Comparison of ENCODE assay signal across 1 cellular context in the genomic region with DNA sequence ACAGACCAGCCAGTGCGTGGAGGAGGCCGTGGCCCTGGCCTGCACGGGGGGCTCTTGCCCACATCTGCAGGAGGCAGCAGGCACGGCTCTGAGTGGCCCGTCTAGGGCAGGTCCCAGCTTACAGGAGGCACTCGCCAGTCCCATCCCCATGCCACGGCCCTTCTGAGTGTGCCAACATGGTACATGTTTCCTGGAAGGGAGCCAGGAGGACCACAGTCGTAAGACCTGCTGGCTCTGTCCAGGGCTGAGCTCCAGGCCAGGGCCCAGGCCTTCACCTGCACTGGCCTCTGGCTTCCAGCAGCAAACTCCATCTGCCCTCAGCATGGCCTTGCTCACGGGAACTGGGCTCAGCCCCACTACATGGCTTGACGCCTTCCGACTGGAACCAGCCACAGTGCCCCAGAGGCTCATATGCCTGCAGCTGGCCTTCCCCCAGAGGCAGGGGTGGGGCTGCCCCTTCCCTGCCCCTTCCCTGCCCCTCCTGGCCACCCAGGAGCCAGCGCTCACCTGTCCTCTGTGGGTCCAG.
TF ChIP-seq lines count a peak whose summit lies in the region.

No MANE protein-coding gene starts in this region.

TF ChIP-seq in HepG2, 621 proteins besides CTCF, POLR2A, EP300 and RAD21:
- TF ChIP-seq, protein P1, sequence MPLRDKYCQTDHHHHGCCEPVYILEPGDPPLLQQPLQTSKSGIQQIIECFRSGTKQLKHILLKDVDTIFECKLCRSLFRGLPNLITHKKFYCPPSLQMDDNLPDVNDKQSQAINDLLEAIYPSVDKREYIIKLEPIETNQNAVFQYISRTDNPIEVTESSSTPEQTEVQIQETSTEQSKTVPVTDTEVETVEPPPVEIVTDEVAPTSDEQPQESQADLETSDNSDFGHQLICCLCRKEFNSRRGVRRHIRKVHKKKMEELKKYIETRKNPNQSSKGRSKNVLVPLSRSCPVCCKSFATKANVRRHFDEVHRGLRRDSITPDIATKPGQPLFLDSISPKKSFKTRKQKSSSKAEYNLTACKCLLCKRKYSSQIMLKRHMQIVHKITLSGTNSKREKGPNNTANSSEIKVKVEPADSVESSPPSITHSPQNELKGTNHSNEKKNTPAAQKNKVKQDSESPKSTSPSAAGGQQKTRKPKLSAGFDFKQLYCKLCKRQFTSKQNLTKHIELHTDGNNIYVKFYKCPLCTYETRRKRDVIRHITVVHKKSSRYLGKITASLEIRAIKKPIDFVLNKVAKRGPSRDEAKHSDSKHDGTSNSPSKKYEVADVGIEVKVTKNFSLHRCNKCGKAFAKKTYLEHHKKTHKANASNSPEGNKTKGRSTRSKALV (CRISPR knock-in tag; IDR thresholded peaks at IDR 0.05) = no peak
- TF ChIP-seq ZFP37 (CRISPR knock-in tag; IDR thresholded peaks at IDR 0.05; ENCODE audit: borderline replicate concordance) (no peak), ZFX (CRISPR knock-in tag; IDR thresholded peaks at IDR 0.05; ENCODE audit: low read depth) (no peak), ZNF850 (CRISPR knock-in tag; conservative IDR thresholded peaks at IDR 0.05) (no peak), SMYD3 (CRISPR knock-in tag; IDR thresholded peaks at IDR 0.05) (no peak), ZNF121 (CRISPR knock-in tag; IDR thresholded peaks at IDR 0.05) (no peak)
- TF ChIP-seq, protein P2, sequence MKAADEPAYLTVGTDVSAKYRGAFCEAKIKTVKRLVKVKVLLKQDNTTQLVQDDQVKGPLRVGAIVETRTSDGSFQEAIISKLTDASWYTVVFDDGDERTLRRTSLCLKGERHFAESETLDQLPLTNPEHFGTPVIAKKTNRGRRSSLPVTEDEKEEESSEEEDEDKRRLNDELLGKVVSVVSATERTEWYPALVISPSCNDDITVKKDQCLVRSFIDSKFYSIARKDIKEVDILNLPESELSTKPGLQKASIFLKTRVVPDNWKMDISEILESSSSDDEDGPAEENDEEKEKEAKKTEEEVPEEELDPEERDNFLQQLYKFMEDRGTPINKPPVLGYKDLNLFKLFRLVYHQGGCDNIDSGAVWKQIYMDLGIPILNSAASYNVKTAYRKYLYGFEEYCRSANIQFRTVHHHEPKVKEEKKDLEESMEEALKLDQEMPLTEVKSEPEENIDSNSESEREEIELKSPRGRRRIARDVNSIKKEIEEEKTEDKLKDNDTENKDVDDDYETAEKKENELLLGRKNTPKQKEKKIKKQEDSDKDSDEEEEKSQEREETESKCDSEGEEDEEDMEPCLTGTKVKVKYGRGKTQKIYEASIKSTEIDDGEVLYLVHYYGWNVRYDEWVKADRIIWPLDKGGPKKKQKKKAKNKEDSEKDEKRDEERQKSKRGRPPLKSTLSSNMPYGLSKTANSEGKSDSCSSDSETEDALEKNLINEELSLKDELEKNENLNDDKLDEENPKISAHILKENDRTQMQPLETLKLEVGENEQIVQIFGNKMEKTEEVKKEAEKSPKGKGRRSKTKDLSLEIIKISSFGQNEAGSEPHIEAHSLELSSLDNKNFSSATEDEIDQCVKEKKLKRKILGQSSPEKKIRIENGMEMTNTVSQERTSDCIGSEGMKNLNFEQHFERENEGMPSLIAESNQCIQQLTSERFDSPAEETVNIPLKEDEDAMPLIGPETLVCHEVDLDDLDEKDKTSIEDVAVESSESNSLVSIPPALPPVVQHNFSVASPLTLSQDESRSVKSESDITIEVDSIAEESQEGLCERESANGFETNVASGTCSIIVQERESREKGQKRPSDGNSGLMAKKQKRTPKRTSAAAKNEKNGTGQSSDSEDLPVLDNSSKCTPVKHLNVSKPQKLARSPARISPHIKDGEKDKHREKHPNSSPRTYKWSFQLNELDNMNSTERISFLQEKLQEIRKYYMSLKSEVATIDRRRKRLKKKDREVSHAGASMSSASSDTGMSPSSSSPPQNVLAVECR (CRISPR knock-in tag; IDR thresholded peaks at IDR 0.05; ENCODE audit: borderline replicate concordance) = no peak
- TF ChIP-seq, protein P3, sequence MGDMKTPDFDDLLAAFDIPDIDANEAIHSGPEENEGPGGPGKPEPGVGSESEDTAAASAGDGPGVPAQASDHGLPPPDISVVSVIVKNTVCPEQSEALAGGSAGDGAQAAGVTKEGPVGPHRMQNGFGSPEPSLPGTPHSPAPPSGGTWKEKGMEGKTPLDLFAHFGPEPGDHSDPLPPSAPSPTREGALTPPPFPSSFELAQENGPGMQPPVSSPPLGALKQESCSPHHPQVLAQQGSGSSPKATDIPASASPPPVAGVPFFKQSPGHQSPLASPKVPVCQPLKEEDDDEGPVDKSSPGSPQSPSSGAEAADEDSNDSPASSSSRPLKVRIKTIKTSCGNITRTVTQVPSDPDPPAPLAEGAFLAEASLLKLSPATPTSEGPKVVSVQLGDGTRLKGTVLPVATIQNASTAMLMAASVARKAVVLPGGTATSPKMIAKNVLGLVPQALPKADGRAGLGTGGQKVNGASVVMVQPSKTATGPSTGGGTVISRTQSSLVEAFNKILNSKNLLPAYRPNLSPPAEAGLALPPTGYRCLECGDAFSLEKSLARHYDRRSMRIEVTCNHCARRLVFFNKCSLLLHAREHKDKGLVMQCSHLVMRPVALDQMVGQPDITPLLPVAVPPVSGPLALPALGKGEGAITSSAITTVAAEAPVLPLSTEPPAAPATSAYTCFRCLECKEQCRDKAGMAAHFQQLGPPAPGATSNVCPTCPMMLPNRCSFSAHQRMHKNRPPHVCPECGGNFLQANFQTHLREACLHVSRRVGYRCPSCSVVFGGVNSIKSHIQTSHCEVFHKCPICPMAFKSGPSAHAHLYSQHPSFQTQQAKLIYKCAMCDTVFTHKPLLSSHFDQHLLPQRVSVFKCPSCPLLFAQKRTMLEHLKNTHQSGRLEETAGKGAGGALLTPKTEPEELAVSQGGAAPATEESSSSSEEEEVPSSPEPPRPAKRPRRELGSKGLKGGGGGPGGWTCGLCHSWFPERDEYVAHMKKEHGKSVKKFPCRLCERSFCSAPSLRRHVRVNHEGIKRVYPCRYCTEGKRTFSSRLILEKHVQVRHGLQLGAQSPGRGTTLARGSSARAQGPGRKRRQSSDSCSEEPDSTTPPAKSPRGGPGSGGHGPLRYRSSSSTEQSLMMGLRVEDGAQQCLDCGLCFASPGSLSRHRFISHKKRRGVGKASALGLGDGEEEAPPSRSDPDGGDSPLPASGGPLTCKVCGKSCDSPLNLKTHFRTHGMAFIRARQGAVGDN (CRISPR knock-in tag; IDR thresholded peaks at IDR 0.05) = no peak
